In the genomic region with DNA sequence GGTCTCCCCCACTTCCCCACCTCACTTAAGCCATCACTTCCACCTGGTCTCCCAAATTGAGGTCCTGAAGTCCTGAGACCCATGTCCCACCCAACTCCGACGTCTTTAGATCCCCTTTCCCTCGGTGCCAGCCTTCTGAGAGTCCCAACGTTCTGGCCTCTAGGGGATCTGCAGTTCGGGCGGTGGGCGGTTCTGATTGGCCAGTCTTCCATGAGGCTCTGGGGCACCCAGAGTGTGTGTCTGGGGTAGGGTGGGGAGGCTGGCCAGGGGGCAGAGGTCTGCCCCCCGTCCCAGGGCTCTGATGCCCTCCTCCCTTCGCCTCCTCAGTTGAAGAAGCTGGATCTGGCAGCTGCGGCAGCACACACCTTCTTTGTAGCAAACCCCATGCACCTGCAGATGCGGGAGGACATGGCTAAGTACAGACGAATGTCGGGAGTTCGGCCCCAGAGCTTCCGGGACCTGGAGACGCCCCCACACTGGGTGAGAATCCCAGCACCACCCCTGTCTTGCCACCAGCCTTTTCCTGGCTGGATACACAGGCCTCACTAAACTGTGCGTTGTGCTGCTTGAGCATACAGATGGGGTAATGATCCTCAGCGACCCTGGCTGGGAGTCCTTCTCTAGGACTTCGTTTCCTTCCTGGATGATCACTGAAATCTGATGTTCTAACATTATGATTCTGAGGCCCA, we compare ENCODE assay signal across 8 cellular contexts. TPM values are rescaled to one million over a fixed set of nuclear protein-coding genes. Genes with fewer than 3 reads are reported as not detected.
DNase-seq lines count a peak whose midpoint lies in the region; ATAC-seq, FAIRE-seq and TF ChIP-seq lines count a peak whose summit lies in the region.

No MANE protein-coding gene starts in this region.

- H3K36me3 Mint-ChIP-seq in type B pancreatic cell, result peaks cover 17% of the 10 kb centered on the region

- no peak for TF ChIP-seq EP300 in GM12878 (IDR thresholded peaks at IDR 0.05; ENCODE audit: borderline replicate concordance in 1 of 2, control insufficient read depth in 1 of 2, low read depth in 2 of 2, low read length in 2 of 2)

- no peaks in the 10 kb centered on the region for H4K20me1 ChIP-seq in GM12878 (ENCODE audit: control insufficient read depth, insufficient read depth)

- H3K27me3 ChIP-seq in A673 (replicated peaks; ENCODE audit: insufficient read depth, low read depth, low read length, poor library complexity) (no peaks in the 10 kb centered on the region), GM12878 (replicated peaks in 1 of 2; ENCODE audit: control insufficient read depth in 2 of 2, insufficient read depth in 2 of 2, low read length in 1 of 2) (peaks cover 23 to 24% of the 10 kb centered on the region in 2 experiments)

- no TSS peak for BruUV-seq in A673 (replicated peaks; lab: Mats Ljungman, UMichigan)
- BruUV-seq in GM12878 (replicated peaks; lab: Mats Ljungman, UMichigan), result no TSS peak

- SMC1A ChIA-PET in GM12878 (lab: Charles Lee; ENCODE audit: uncharacterized antibody, unreplicated experiment), result interaction anchor here (1.1 kb wide), 1 partner anchor 206 kb away, joined by 3 read pairs; no protein-coding TSS in a partner anchor

- WGBS in GM12878 (ENCODE audit: insufficient coverage, insufficient replicate concordance, low lambda C conversion rate, missing lambda C conversion rate), result 28% methylated on average over 19 of the region's 19 CpGs

- CTCF ChIA-PET in A673 (lab: Charles Lee) (interaction anchor here (0.5 to 1.0 kb wide), 2 partner anchors 50 to 77 kb away, joined by 3 to 4 read pairs; a partner anchor contains a TSS), GM12878 (lab: Yijun Ruan, JAX) (interaction anchor here (1.1 to 2.3 kb wide), 5 partner anchors 10 to 77 kb away, joined by 3 to 14 read pairs (median 5); a partner anchor contains a TSS)

- no peaks in the 10 kb centered on the region for H3K79me2 ChIP-seq in GM12878 (ENCODE audit: control insufficient read depth, insufficient read depth, low read length)

- peaks cover 20% of the 10 kb centered on the region for H3K4me1 Mint-ChIP-seq in type B pancreatic cell (ENCODE audit: unreplicated experiment)

- POLR2A ChIA-PET in A673 (lab: Charles Lee; ENCODE audit: low non-redundant PET), result no interaction called here
- POLR2A ChIA-PET in GM12878 (lab: Charles Lee), result interaction anchor here (0.9 to 1.4 kb wide), 3 partner anchors 10 to 70 kb away, joined by 3 to 4 read pairs (median 3); no protein-coding TSS in a partner anchor

- ATAC-seq in GM12878, result peak; percentile 4; the same call in 1 of the 3 replicates
- peak; percentile 4 for ATAC-seq in left colon
- no peak for ATAC-seq in GM21360 (IDR thresholded peaks at IDR 0.05; ENCODE audit: unreplicated experiment)

- FAIRE-seq in GM12878 (lab: Jason Lieb, UNC), result no peak

- H3K4me3 ChIP-seq in A673 (ENCODE audit: low read depth, low read length, poor library complexity, severe bottlenecking) (peak overlapping the region; percentile 95), GM12878 (peak overlapping the region; percentile 74; the same call in 1 of the 2 replicates)

- H3K4me1 ChIP-seq in A673 (ENCODE audit: insufficient read depth, low read length, poor library complexity, severe bottlenecking), result peaks cover 16% of the 10 kb centered on the region
- peaks cover 4% of the 10 kb centered on the region for H3K4me1 ChIP-seq in GM12878 (ENCODE audit: control insufficient read depth, insufficient read depth, low read length)

- intact Hi-C loops in A673 (cut with micrococcal nuclease; ENCODE audit: unreplicated experiment), result loop anchor here (5.0 kb wide), 2 partner anchors 62 to 212 kb away; a partner anchor contains a TSS
- intact Hi-C loops in GM12878 (cut with micrococcal nuclease; ENCODE audit: unreplicated experiment), result loop anchor here (5.0 kb wide), 1 partner anchor 92 kb away; no protein-coding TSS in a partner anchor
- intact Hi-C loops in left colon (cut with DNase I, micrococcal nuclease), result loop anchor here (5.0 to 10.0 kb wide), 2 partner anchors 75 to 92 kb away; a partner anchor contains a TSS

- H3K4me3 Mint-ChIP-seq in type B pancreatic cell, result peak overlapping the region; percentile 98

- H2AFZ ChIP-seq in GM12878 (ENCODE audit: control insufficient read depth, low read depth, low read length), result peak overlapping the region; percentile 68; the same call in 1 of the 2 replicates

- H3K27me3 Mint-ChIP-seq in type B pancreatic cell, result peaks cover 26% of the 10 kb centered on the region

- H3K36me3 ChIP-seq in A673 (ENCODE audit: insufficient read depth, low read length, poor library complexity, severe bottlenecking), result peaks cover 34% of the 10 kb centered on the region
- no peaks in the 10 kb centered on the region for H3K36me3 ChIP-seq in GM12878 (ENCODE audit: control insufficient read depth in 2 of 2, insufficient read depth in 2 of 2, low read length in 1 of 2)

- in situ Hi-C loops in GM12878 (cut with MboI), result loop anchor here (5.0 kb wide), 1 partner anchor 77 kb away; a partner anchor contains a TSS

- no peak for TF ChIP-seq POLR2A in GM12878 (IDR thresholded peaks at IDR 0.05; ENCODE audit: low read depth, low read length)

- peak overlapping the region; percentile 95 for H3K4me2 ChIP-seq in GM12878 (ENCODE audit: control insufficient read depth, insufficient read depth)

- TF ChIP-seq CTCF in A673 (conservative IDR thresholded peaks at IDR 0.05; ENCODE audit: low read depth, low read length) (peak; percentile 34; the same call in 1 of the 2 replicates), GM12878 (IDR thresholded peaks at IDR 0.05 in 2 of 3, conservative IDR thresholded peaks at IDR 0.05 in 1 of 3; ENCODE audit: control insufficient read depth in 2 of 3, extremely low read depth in 1 of 3, insufficient read depth in 1 of 3, low read depth in 3 of 3, low read length in 3 of 3) (0 out of 6 replicates have a peak, but pooled peaks of 1 of the 3 experiments have one; percentile 1), type B pancreatic cell (conservative IDR thresholded peaks at IDR 0.05) (peak; percentile 47)

- H3K27ac ChIP-seq in A673 (ENCODE audit: low read depth, low read length, poor library complexity, severe bottlenecking) (peak overlapping the region; percentile 84), GM12878 (ENCODE audit: control insufficient read depth, insufficient read depth) (no peak overlapping the region)

- no peak for TF ChIP-seq RAD21 in GM12878 (IDR thresholded peaks at IDR 0.05; ENCODE audit: insufficient read depth, low read depth, low read length)

- H3K9me3 ChIP-seq in A673 (ENCODE audit: low read depth, low read length, poor library complexity, severe bottlenecking) (no peaks in the 10 kb centered on the region), GM12878 (replicated peaks; ENCODE audit: control insufficient read depth, insufficient read depth, low read length) (no peaks in the 10 kb centered on the region)

- no peaks in the 10 kb centered on the region for H3K9me3 Mint-ChIP-seq in type B pancreatic cell

- H3K9ac ChIP-seq in GM12878 (ENCODE audit: control insufficient read depth, insufficient read depth, low read length), result no peak overlapping the region

- DNase-seq in A673 (ENCODE audit: low spot score), result peak; percentile 63
- DNase-seq in HK-2 (ENCODE audit: unreplicated experiment), result peak; percentile 52
- DNase-seq in GM12878 (ENCODE audit: low read depth, low spot score), result no peak
- DNase-seq in left colon, result no peak
- DNase-seq in type B pancreatic cell (ENCODE audit: extremely low spot score, unreplicated experiment), result no peak
- no peak for DNase-seq in NCI-H187 (lab: John Stamatoyannopoulos, UW)
- DNase-seq in activated CD4-positive, alpha-beta T cell treated with anti-CD3 and anti-CD28 coated beads, Interleukin-2, amount 50 U/mL, for 4 hours, result no peak

- RAD21 ChIA-PET in GM12878 (lab: Charles Lee; ENCODE audit: unreplicated experiment), result interaction anchor here (1.0 to 3.0 kb wide), 4 partner anchors 9 to 76 kb away, joined by 3 to 14 read pairs (median 4); a partner anchor contains a TSS

- peak overlapping the region; percentile 90 for H3K27ac Mint-ChIP-seq in type B pancreatic cell

RNA-seq across cellular contexts. Expression of a gene that starts 1.5 kb away (rescaled TPM):
- total RNA-seq in A673 (2021) (45.3 and 45.6 TPM in 2 replicates), GM12878 (2014; rRNA removed) (not detected in 2 replicates), GM12878 (2014; rRNA removed; fragmentation: Illumina TruSeq; extraction: Trizol) (not detected in 2 replicates), GM12878 (2021) (0.13 and 0.21 TPM in 2 replicates), left colon (1 to 10 TPM; 4.3 to 6.3 TPM), type B pancreatic cell (ENCODE audit: low replicate concordance) (40.7 and 66.0 TPM in 2 replicates)
- total RNA-seq in GM12878 (2013; cell fraction: nucleolus; rRNA removed), result 0.71 TPM in 1 of 2 replicates, not detected in the other
- 0.12 TPM for polyA plus RNA-seq in GM12878 (2011; ENCODE audit: low read depth)
- polyA plus RNA-seq in GM12878 (2011; rRNA removed) (0.05 TPM in 1 of 2 replicates, not detected in the other), GM12878 (2014; fragmentation: Illumina TruSeq; extraction: Trizol) (0.03 TPM in 1 of 2 replicates, not detected in the other), GM12878 (2014; fragmentation: Nextera tagmentation; extraction: Ambion mirVana) (not detected), GM12878 (2014; rRNA removed) (0.23 TPM in 1 of 2 replicates, not detected in the other), GM12878 (2016; fragmentation: Nextera tagmentation; extraction: Ambion mirVana) (not detected)
- 0.05 and 0.13 TPM in 2 replicates for polyA plus RNA-seq in GM12878 (2011; cell fraction: cytosol; rRNA removed)
- polyA plus RNA-seq in GM12878 (2011; cell fraction: nucleus; rRNA removed), result 0.29 and 0.39 TPM in 2 replicates
- polyA plus RNA-seq in GM12878 (2012), result 0.28 and 0.64 TPM in 2 replicates
- polyA minus RNA-seq in GM12878 (2011; rRNA and poly(A)+ RNA removed), result 0.31 TPM in 1 of 2 replicates, not detected in the other
- not detected in 2 replicates for polyA minus RNA-seq in GM12878 (2011; cell fraction: cytosol; rRNA and poly(A)+ RNA removed)
- 0.12 TPM in 1 of 2 replicates, not detected in the other for polyA minus RNA-seq in GM12878 (2011; cell fraction: nucleus; rRNA and poly(A)+ RNA removed)

RNA-seq across cellular contexts. Expression of a gene that starts 8.1 kb away (rescaled TPM):
- 18.3 and 23.2 TPM in 2 replicates for total RNA-seq in A673 (2021)
- total RNA-seq in GM12878 (2013; cell fraction: nucleolus; rRNA removed), result not detected in 2 replicates
- not detected in 2 replicates for total RNA-seq in GM12878 (2014; rRNA removed)
- total RNA-seq in GM12878 (2014; rRNA removed; fragmentation: Illumina TruSeq; extraction: Trizol), result not detected in 2 replicates
- total RNA-seq in GM12878 (2021), result not detected in 2 replicates
- polyA plus RNA-seq in GM12878 (2011; ENCODE audit: low read depth), result not detected
- 0.09 TPM in 1 of 2 replicates, not detected in the other for polyA plus RNA-seq in GM12878 (2011; rRNA removed)
- 0.10 and 0.19 TPM in 2 replicates for polyA plus RNA-seq in GM12878 (2011; cell fraction: cytosol; rRNA removed)
- 0.63 and 1.6 TPM in 2 replicates for polyA plus RNA-seq in GM12878 (2011; cell fraction: nucleus; rRNA removed)
- 0.24 TPM in 1 of 2 replicates, not detected in the other for polyA plus RNA-seq in GM12878 (2012)
- polyA plus RNA-seq in GM12878 (2014; fragmentation: Illumina TruSeq; extraction: Trizol), result not detected in 2 replicates
- polyA plus RNA-seq in GM12878 (2014; fragmentation: Nextera tagmentation; extraction: Ambion mirVana), result not detected
- not detected in 2 replicates for polyA plus RNA-seq in GM12878 (2014; rRNA removed)
- polyA plus RNA-seq in GM12878 (2016; fragmentation: Nextera tagmentation; extraction: Ambion mirVana), result not detected
- polyA minus RNA-seq in GM12878 (2011; rRNA and poly(A)+ RNA removed), result 0.26 TPM in 1 of 2 replicates, not detected in the other
- polyA minus RNA-seq in GM12878 (2011; cell fraction: cytosol; rRNA and poly(A)+ RNA removed), result not detected in 2 replicates
- not detected in 2 replicates for polyA minus RNA-seq in GM12878 (2011; cell fraction: nucleus; rRNA and poly(A)+ RNA removed)
- total RNA-seq in left colon, result 1 to 10 TPM; 1.3 to 4.3 TPM
- total RNA-seq in type B pancreatic cell (ENCODE audit: low replicate concordance), result 5.4 and 17.8 TPM in 2 replicates

RNA-seq across cellular contexts. Expression of a gene that starts 11.0 kb away (rescaled TPM):
- 20.7 and 21.8 TPM in 2 replicates for total RNA-seq in A673 (2021)
- total RNA-seq in GM12878 (2013; cell fraction: nucleolus; rRNA removed), result not detected in 2 replicates
- total RNA-seq in GM12878 (2014; rRNA removed), result 0.23 and 0.33 TPM in 2 replicates
- total RNA-seq in GM12878 (2014; rRNA removed; fragmentation: Illumina TruSeq; extraction: Trizol), result 0.23 and 0.58 TPM in 2 replicates
- total RNA-seq in GM12878 (2021), result 0.16 and 0.46 TPM in 2 replicates
- polyA plus RNA-seq in GM12878 (2011; ENCODE audit: low read depth), result 0.76 TPM
- polyA plus RNA-seq in GM12878 (2011; rRNA removed), result 0.05 and 0.12 TPM in 2 replicates
- polyA plus RNA-seq in GM12878 (2011; cell fraction: cytosol; rRNA removed), result 0.12 and 0.20 TPM in 2 replicates
- 0.37 and 0.41 TPM in 2 replicates for polyA plus RNA-seq in GM12878 (2011; cell fraction: nucleus; rRNA removed)
- 1.5 and 1.6 TPM in 2 replicates for polyA plus RNA-seq in GM12878 (2012)
- polyA plus RNA-seq in GM12878 (2014; fragmentation: Illumina TruSeq; extraction: Trizol), result 0.16 and 0.38 TPM in 2 replicates
- polyA plus RNA-seq in GM12878 (2014; fragmentation: Nextera tagmentation; extraction: Ambion mirVana), result under 1 TPM; 0.18 to 0.24 TPM
- polyA plus RNA-seq in GM12878 (2014; rRNA removed), result 0.46 and 0.55 TPM in 2 replicates
- 1 to 10 TPM in 1 of 2 experiments, under 1 TPM in 1; 0.33 to 1.1 TPM for polyA plus RNA-seq in GM12878 (2016; fragmentation: Nextera tagmentation; extraction: Ambion mirVana)
- not detected in 2 replicates for polyA minus RNA-seq in GM12878 (2011; rRNA and poly(A)+ RNA removed)
- not detected in 2 replicates for polyA minus RNA-seq in GM12878 (2011; cell fraction: cytosol; rRNA and poly(A)+ RNA removed)
- polyA minus RNA-seq in GM12878 (2011; cell fraction: nucleus; rRNA and poly(A)+ RNA removed), result not detected in 2 replicates
- total RNA-seq in left colon, result 1 to 10 TPM; 1.1 to 1.5 TPM
- 6.3 and 25.2 TPM in 2 replicates for total RNA-seq in type B pancreatic cell (ENCODE audit: low replicate concordance)

RNA-seq across cellular contexts. Expression of a gene that starts 21.4 kb away (rescaled TPM):
- 98.0 and 107 TPM in 2 replicates for total RNA-seq in A673 (2021)
- 43.5 and 44.8 TPM in 2 replicates for total RNA-seq in GM12878 (2013; cell fraction: nucleolus; rRNA removed)
- total RNA-seq in GM12878 (2014; rRNA removed), result 112 and 117 TPM in 2 replicates
- total RNA-seq in GM12878 (2014; rRNA removed; fragmentation: Illumina TruSeq; extraction: Trizol), result 69.1 and 70.8 TPM in 2 replicates
- 68.6 and 72.7 TPM in 2 replicates for total RNA-seq in GM12878 (2021)
- polyA plus RNA-seq in GM12878 (2011; ENCODE audit: low read depth), result 16.7 TPM
- polyA plus RNA-seq in GM12878 (2011; rRNA removed), result 70.1 and 82.6 TPM in 2 replicates
- 116 and 142 TPM in 2 replicates for polyA plus RNA-seq in GM12878 (2011; cell fraction: cytosol; rRNA removed)
- 188 and 221 TPM in 2 replicates for polyA plus RNA-seq in GM12878 (2011; cell fraction: nucleus; rRNA removed)
- polyA plus RNA-seq in GM12878 (2012), result 34.8 and 49.7 TPM in 2 replicates
- polyA plus RNA-seq in GM12878 (2014; fragmentation: Illumina TruSeq; extraction: Trizol), result 103 and 113 TPM in 2 replicates
- polyA plus RNA-seq in GM12878 (2014; fragmentation: Nextera tagmentation; extraction: Ambion mirVana), result 10 to 100 TPM; 34.5 to 47.3 TPM
- 138 and 148 TPM in 2 replicates for polyA plus RNA-seq in GM12878 (2014; rRNA removed)
- 100 to 1,000 TPM; 131 to 132 TPM for polyA plus RNA-seq in GM12878 (2016; fragmentation: Nextera tagmentation; extraction: Ambion mirVana)
- 43.1 and 77.0 TPM in 2 replicates for polyA minus RNA-seq in GM12878 (2011; rRNA and poly(A)+ RNA removed)
- polyA minus RNA-seq in GM12878 (2011; cell fraction: cytosol; rRNA and poly(A)+ RNA removed), result 37.1 and 52.8 TPM in 2 replicates
- polyA minus RNA-seq in GM12878 (2011; cell fraction: nucleus; rRNA and poly(A)+ RNA removed), result 58.0 and 75.9 TPM in 2 replicates
- 10 to 100 TPM in 1 of 2 donors, 1 to 10 TPM in 1; 4.4 to 10.5 TPM for total RNA-seq in left colon
- total RNA-seq in type B pancreatic cell (ENCODE audit: low replicate concordance), result 31.7 and 33.5 TPM in 2 replicates

RNA-seq across cellular contexts. Expression of a gene that starts 22.3 kb away (rescaled TPM):
- total RNA-seq in A673 (2021), result 209 and 224 TPM in 2 replicates
- total RNA-seq in GM12878 (2013; cell fraction: nucleolus; rRNA removed), result 29.4 and 32.9 TPM in 2 replicates
- total RNA-seq in GM12878 (2014; rRNA removed), result 76.5 and 80.4 TPM in 2 replicates
- 49.5 and 51.2 TPM in 2 replicates for total RNA-seq in GM12878 (2014; rRNA removed; fragmentation: Illumina TruSeq; extraction: Trizol)
- 124 and 135 TPM in 2 replicates for total RNA-seq in GM12878 (2021)
- polyA plus RNA-seq in GM12878 (2011; ENCODE audit: low read depth), result 20.1 TPM
- polyA plus RNA-seq in GM12878 (2011; rRNA removed), result 32.5 and 68.4 TPM in 2 replicates
- polyA plus RNA-seq in GM12878 (2011; cell fraction: cytosol; rRNA removed), result 69.1 and 92.3 TPM in 2 replicates
- 159 and 187 TPM in 2 replicates for polyA plus RNA-seq in GM12878 (2011; cell fraction: nucleus; rRNA removed)
- 40.8 and 41.4 TPM in 2 replicates for polyA plus RNA-seq in GM12878 (2012)
- 33.9 and 87.5 TPM in 2 replicates for polyA plus RNA-seq in GM12878 (2014; fragmentation: Illumina TruSeq; extraction: Trizol)
- 1 to 10 TPM; 2.5 to 5.2 TPM for polyA plus RNA-seq in GM12878 (2014; fragmentation: Nextera tagmentation; extraction: Ambion mirVana)
- 68.9 and 77.6 TPM in 2 replicates for polyA plus RNA-seq in GM12878 (2014; rRNA removed)
- 100 to 1,000 TPM; 110 to 112 TPM for polyA plus RNA-seq in GM12878 (2016; fragmentation: Nextera tagmentation; extraction: Ambion mirVana)
- 97.6 and 110 TPM in 2 replicates for polyA minus RNA-seq in GM12878 (2011; rRNA and poly(A)+ RNA removed)
- polyA minus RNA-seq in GM12878 (2011; cell fraction: cytosol; rRNA and poly(A)+ RNA removed), result 31.0 and 39.1 TPM in 2 replicates
- 25.4 and 49.1 TPM in 2 replicates for polyA minus RNA-seq in GM12878 (2011; cell fraction: nucleus; rRNA and poly(A)+ RNA removed)
- 10 to 100 TPM; 68.5 to 81.4 TPM for total RNA-seq in left colon
- total RNA-seq in type B pancreatic cell (ENCODE audit: low replicate concordance), result 121 and 198 TPM in 2 replicates

Comparison
In these comparisons a context has a peak if more than half of its experiments do, and no peak if none do; other contexts are left out.
1. DNase-seq: peak in A673 (single experiment) and HK-2 (single experiment); none in GM12878 (single experiment), left colon (0 of 2), type B pancreatic cell (single experiment), NCI-H187 (0 of 2) and activated CD4-positive, alpha-beta T cell treated with anti-CD3 and anti-CD28 coated beads, Interleukin-2, amount 50 U/mL, for 4 hours (0 of 2).